21 cellular contexts compared by ENCODE assay signal in the genomic region with DNA sequence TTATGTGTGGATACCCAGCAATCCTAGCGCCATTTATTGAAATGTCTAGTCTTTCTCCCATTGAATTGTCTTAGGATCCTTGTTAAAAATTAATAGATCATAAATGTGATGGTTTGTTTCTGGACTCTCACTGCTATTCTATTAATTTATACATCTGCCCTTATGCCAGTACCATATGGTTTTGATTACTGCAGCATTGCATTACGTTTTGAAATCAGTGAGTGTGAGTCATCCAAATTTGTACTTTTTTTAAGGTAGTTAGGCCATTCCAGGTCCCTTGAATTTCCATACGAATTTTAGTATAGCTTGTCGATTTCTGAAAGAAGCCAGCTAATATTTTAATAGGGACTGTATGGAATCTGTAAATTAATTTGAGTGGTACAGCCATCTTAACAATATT.
"Had no signal": no experiment of that assay in that cellular context is flagged by ENCODE, and none has a peak within 500 bp of the region (broad histone marks: within the 10 kb centered on the region; RNA-seq: fewer than 3 reads in every experiment).

No MANE protein-coding gene starts in this region.

- H3K4me3 ChIP-seq: body of pancreas, dorsolateral prefrontal cortex, hepatocyte, neural progenitor cell, pancreas, stomach, vagina had no signal

- DNase-seq: activated B cell treated with CpG ODN at 0.5 μM for 24 hours; activated CD4-positive, alpha-beta memory T cell treated with anti-CD3 and anti-CD28 coated beads, Interleukin-2, amount 10 ng/mL, durations not matched to agents 7 days and 5 days; activated CD4-positive, alpha-beta T cell treated with anti-CD3 and anti-CD28 coated beads for 4 hours; activated CD8-positive, alpha-beta memory T cell treated with anti-CD3 and anti-CD28 coated beads, Interleukin-2, amount 10 ng/mL, durations not matched to agents 7 days and 5 days; activated naive CD8-positive, alpha-beta T cell treated with anti-CD3 and anti-CD28 coated beads for 36 hours; amygdala; body of pancreas; dorsolateral prefrontal cortex; left cardiac atrium; mesendoderm; naive thymus-derived CD4-positive, alpha-beta T cell; pancreas; stimulated activated CD4-positive, alpha-beta T cell treated with anti-CD3 and anti-CD28 coated beads, Interleukin-4, amount 100 ng/mL, for 24 hours; stomach; T-helper 9 cell; trophoblast cell had no signal

- ATAC-seq: activated CD8-positive, alpha-beta memory T cell treated with anti-CD3 and anti-CD28 coated beads, Interleukin-2, amount 10 ng/mL, durations not matched to agents 7 days and 5 days; body of pancreas; left cardiac atrium; naive thymus-derived CD4-positive, alpha-beta T cell; pancreas; sciatic nerve; stimulated activated effector memory CD8-positive, alpha-beta T cell treated with anti-CD3 and anti-CD28 coated beads, Interleukin-12 subunit alpha, Interleukin-12 subunit beta, amount 100 ng/mL, for 72 hours had no signal

- H3K27me3 ChIP-seq: body of pancreas, dorsolateral prefrontal cortex, hepatocyte, neural progenitor cell, pancreas, stomach, vagina had no signal

- H3K4me1 ChIP-seq: body of pancreas, neural progenitor cell, pancreas, stomach, vagina had no signal

- H3K9ac ChIP-seq: neural progenitor cell had no signal

- H3K27ac ChIP-seq: body of pancreas, dorsolateral prefrontal cortex, hepatocyte, neural progenitor cell, pancreas, stomach, vagina had no signal

- H2AFZ ChIP-seq: hepatocyte, neural progenitor cell had no signal

- H3K9me3 ChIP-seq: body of pancreas, pancreas, vagina had no signal

- H3K79me2 ChIP-seq: hepatocyte had no signal

- H3K36me3 ChIP-seq: neural progenitor cell, pancreas, stomach, vagina had no signal

- H3K4me2 ChIP-seq: hepatocyte, neural progenitor cell had no signal
